ENCODE assay signal across 23 cellular contexts in the genomic region with DNA sequence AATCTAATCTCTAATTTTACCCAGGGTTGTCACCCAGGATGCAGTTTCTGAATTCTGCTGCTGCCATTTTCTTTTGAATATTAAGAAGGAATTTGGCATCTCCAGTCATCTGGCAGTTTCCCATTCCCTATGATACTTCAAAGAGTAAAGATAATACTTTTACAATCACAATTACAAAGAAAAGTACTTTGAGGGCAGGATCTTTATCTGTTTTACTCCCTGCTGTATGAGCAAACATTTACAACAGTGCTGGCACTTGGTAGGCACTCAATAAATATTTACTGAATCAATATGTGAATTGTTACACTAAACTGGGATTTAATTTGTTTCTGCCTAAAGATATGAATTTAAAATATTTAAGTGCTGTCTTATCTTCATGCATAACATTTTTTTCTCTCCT.
"Had no signal": no experiment of that assay in that cellular context is flagged by ENCODE, and none has a peak within 500 bp of the region (broad histone marks: within the 10 kb centered on the region; RNA-seq: fewer than 3 reads in every experiment).

No MANE protein-coding gene starts in this region.

- H3K27ac Mint-ChIP-seq: naive thymus-derived CD4-positive, alpha-beta T cell; natural killer cell treated with Interleukin-12 subunit alpha and Interleukin-12 subunit beta and Interleukin-15 and Interleukin-18, amount 100 ng/mL, for 72 hours; stimulated activated memory B cell treated with anti-CD40 and anti-IgM and Interleukin-4, amounts not matched to agents 10 μg/mL and 1 μg/mL and 100 μg/mL, for 72 hours; stimulated activated naive CD8-positive, alpha-beta T cell treated with anti-CD3 and anti-CD28 coated beads, Interleukin-15, amount 100 ng/mL, for 72 hours had no signal

- H3K27ac ChIP-seq: left ventricle myocardium inferior, pancreas, psoas muscle, right lobe of liver, testis, thyroid gland, transverse colon, upper lobe of right lung had no signal

- H3K4me2 ChIP-seq: smooth muscle cell had no signal

- H3K4me3 Mint-ChIP-seq: naive thymus-derived CD4-positive, alpha-beta T cell; natural killer cell treated with Interleukin-12 subunit alpha and Interleukin-12 subunit beta and Interleukin-15 and Interleukin-18, amount 100 ng/mL, for 72 hours; stimulated activated memory B cell treated with anti-CD40 and anti-IgM and Interleukin-4, amounts not matched to agents 10 μg/mL and 1 μg/mL and 100 μg/mL, for 72 hours; stimulated activated naive CD8-positive, alpha-beta T cell treated with anti-CD3 and anti-CD28 coated beads, Interleukin-15, amount 100 ng/mL, for 72 hours had no signal

- ATAC-seq: mucosa of descending colon; naive thymus-derived CD4-positive, alpha-beta T cell; natural killer cell treated with Interleukin-12 subunit alpha and Interleukin-12 subunit beta and Interleukin-15 and Interleukin-18, amount 100 ng/mL, for 72 hours; pancreas; psoas muscle; right lobe of liver; stimulated activated memory B cell treated with anti-CD40 and anti-IgM and Interleukin-4, amounts not matched to agents 10 μg/mL and 1 μg/mL and 100 μg/mL, for 72 hours; stimulated activated naive CD8-positive, alpha-beta T cell treated with anti-CD3 and anti-CD28 coated beads, Interleukin-15, amount 100 ng/mL, for 72 hours; upper lobe of right lung had no signal

- H3K36me3 Mint-ChIP-seq: naive thymus-derived CD4-positive, alpha-beta T cell; natural killer cell treated with Interleukin-12 subunit alpha and Interleukin-12 subunit beta and Interleukin-15 and Interleukin-18, amount 100 ng/mL, for 72 hours; stimulated activated memory B cell treated with anti-CD40 and anti-IgM and Interleukin-4, amounts not matched to agents 10 μg/mL and 1 μg/mL and 100 μg/mL, for 72 hours had no signal

- H3K4me3 ChIP-seq: left ventricle myocardium inferior, lung, mucosa of descending colon, pancreas, psoas muscle, right lobe of liver, smooth muscle cell, testis, thyroid gland, transverse colon, upper lobe of right lung had no signal

- H3K27me3 Mint-ChIP-seq: naive thymus-derived CD4-positive, alpha-beta T cell; natural killer cell treated with Interleukin-12 subunit alpha and Interleukin-12 subunit beta and Interleukin-15 and Interleukin-18, amount 100 ng/mL, for 72 hours; stimulated activated memory B cell treated with anti-CD40 and anti-IgM and Interleukin-4, amounts not matched to agents 10 μg/mL and 1 μg/mL and 100 μg/mL, for 72 hours; stimulated activated naive CD8-positive, alpha-beta T cell treated with anti-CD3 and anti-CD28 coated beads, Interleukin-15, amount 100 ng/mL, for 72 hours had no signal

- H3K27me3 ChIP-seq: pancreas, right lobe of liver, testis, thyroid gland, transverse colon, upper lobe of right lung had no signal

- DNase-seq: islet precursor cell; left ventricle myocardium inferior; midbrain; mucosa of descending colon; naive thymus-derived CD4-positive, alpha-beta T cell; nucleus accumbens; pancreas; psoas muscle; right lobe of liver; stimulated activated CD4-positive, alpha-beta T cell treated with anti-CD3 and anti-CD28 coated beads, Interleukin-1b, Interleukin-23, amount 100 ng/mL, for 48 hours; stimulated activated CD4-positive, alpha-beta T cell treated with anti-CD3 and anti-CD28 coated beads, Interleukin-2, amount 100 ng/mL, for 48 hours; stimulated activated CD4-positive, alpha-beta T cell treated with anti-CD3 and anti-CD28 coated beads, Interleukin-4, amount 100 ng/mL, for 4 hours; stimulated activated CD8-positive, alpha-beta memory T cell treated with anti-CD3 and anti-CD28 coated beads, Interleukin-4, amount 100 ng/mL, for 48 hours; stimulated activated naive CD4-positive, alpha-beta T cell treated with Interleukin-2 at 50 U/mL for 16 hours; stimulated activated naive CD8-positive, alpha-beta T cell treated with anti-CD3 and anti-CD28 coated beads, Interleukin-15, amount 100 ng/mL, for 72 hours; testis; thyroid gland; transverse colon; upper lobe of right lung had no signal

- H3K36me3 ChIP-seq: left ventricle myocardium inferior, pancreas, right lobe of liver, thyroid gland, transverse colon, upper lobe of right lung had no signal

- H3K4me1 Mint-ChIP-seq: naive thymus-derived CD4-positive, alpha-beta T cell; stimulated activated memory B cell treated with anti-CD40 and anti-IgM and Interleukin-4, amounts not matched to agents 10 μg/mL and 1 μg/mL and 100 μg/mL, for 72 hours; stimulated activated naive CD8-positive, alpha-beta T cell treated with anti-CD3 and anti-CD28 coated beads, Interleukin-15, amount 100 ng/mL, for 72 hours had no signal

- H3K4me1 ChIP-seq: left ventricle myocardium inferior, pancreas, psoas muscle, right lobe of liver, testis, thyroid gland, transverse colon, upper lobe of right lung had no signal

- H3K9me3 ChIP-seq: left ventricle myocardium inferior, mucosa of descending colon, pancreas, psoas muscle, right lobe of liver, testis, thyroid gland, transverse colon, upper lobe of right lung had no signal
